2 cellular contexts compared by ENCODE assay signal in genomic region chr1:54516249-54516920, GRCh38.
TF ChIP-seq lines count a peak whose summit lies in the region.

No MANE protein-coding gene starts in this region.

TF ChIP-seq in SK-N-SH, 30 proteins besides CTCF, POLR2A, EP300 and RAD21:
- no peak for TF ChIP-seq IRF3 (IDR thresholded peaks at IDR 0.05; ENCODE audit: low read depth, low read length)
- TF ChIP-seq MEF2A (IDR thresholded peaks at IDR 0.05; ENCODE audit: borderline replicate concordance, low read depth): no peak
- TF ChIP-seq REST (IDR thresholded peaks at IDR 0.05; ENCODE audit: low read depth, low read length): no peak
- peak; percentile 27; the same call in 1 of the 2 replicates for TF ChIP-seq POLR2AphosphoS5 (IDR thresholded peaks at IDR 0.05; ENCODE audit: low read depth, low read length)
- TF ChIP-seq JUND (IDR thresholded peaks at IDR 0.05): peak; percentile 38; the same call in 1 of the 2 replicates
- no peak for TF ChIP-seq NFIC (IDR thresholded peaks at IDR 0.05; ENCODE audit: borderline replicate concordance)
- TF ChIP-seq RCOR1 (IDR thresholded peaks at IDR 0.05; ENCODE audit: low read length): no peak
- TF ChIP-seq PBX3 (IDR thresholded peaks at IDR 0.05): peak; percentile 55; the same call in 1 of the 2 replicates
- 0 out of 2 replicates have a peak, but pooled peaks have one; percentile 15 for TF ChIP-seq MAX (IDR thresholded peaks at IDR 0.05; ENCODE audit: low read depth)
- peak; percentile 74 for TF ChIP-seq TCF12 (IDR thresholded peaks at IDR 0.05)
- peak; percentile 62; the same call in 1 of the 2 replicates for TF ChIP-seq FOSL2 (IDR thresholded peaks at IDR 0.05; ENCODE audit: borderline replicate concordance, low read depth)

TF ChIP-seq in WTC11, 78 proteins besides CTCF, POLR2A, EP300 and RAD21:
- TF ChIP-seq NR2C2 (CRISPR knock-in tag; IDR thresholded peaks at IDR 0.05) (no peak), HMGA2 (CRISPR knock-in tag; IDR thresholded peaks at IDR 0.05) (no peak), E2F1 (CRISPR knock-in tag; IDR thresholded peaks at IDR 0.05) (no peak), TEAD1 (CRISPR knock-in tag; IDR thresholded peaks at IDR 0.05) (no peak), MXD4 (CRISPR knock-in tag; IDR thresholded peaks at IDR 0.05; ENCODE audit: borderline replicate concordance) (no peak), ZNF138 (CRISPR knock-in tag; conservative IDR thresholded peaks at IDR 0.05) (no peak), SMAD4 (CRISPR knock-in tag; IDR thresholded peaks at IDR 0.05) (no peak), ZNF512 (CRISPR knock-in tag; IDR thresholded peaks at IDR 0.05; ENCODE audit: borderline replicate concordance) (no peak), MYBL2 (CRISPR knock-in tag; IDR thresholded peaks at IDR 0.05) (no peak)
